Comparison of ENCODE assay signal across 33 cellular contexts in the genomic region with DNA sequence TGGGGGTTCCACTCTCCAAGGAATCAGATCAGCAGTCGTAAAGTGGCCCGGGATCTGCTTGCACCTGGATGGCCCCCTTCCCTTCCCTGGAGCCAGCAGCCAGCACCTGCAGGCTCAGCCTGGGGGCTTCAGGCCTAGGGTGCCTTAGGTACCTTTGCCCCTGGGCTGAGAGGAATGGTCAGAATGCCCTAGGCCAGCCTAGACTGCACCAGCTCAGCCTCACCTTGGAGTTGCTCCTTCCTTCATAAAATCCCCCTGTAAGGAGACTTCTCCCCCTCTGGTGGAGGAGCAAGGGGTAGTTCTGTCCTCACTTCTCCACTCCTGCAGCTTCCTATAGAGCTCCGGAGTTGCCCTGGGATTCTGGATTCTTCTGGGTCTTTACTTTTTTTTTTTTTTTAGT. TPM values are rescaled to one million over a fixed set of nuclear protein-coding genes. Genes with fewer than 3 reads are reported as not detected.
"Had no signal": no experiment of that assay in that cellular context is flagged by ENCODE, and none has a peak within 500 bp of the region (broad histone marks: within the 10 kb centered on the region; RNA-seq: fewer than 3 reads in every experiment).

No MANE protein-coding gene starts in this region.

- H3K4me3 Mint-ChIP-seq: activated CD4-positive, alpha-beta memory T cell treated with anti-CD3 and anti-CD28 coated beads, Interleukin-2, amount 10 ng/mL, durations not matched to agents 7 days and 5 days; activated CD4-positive, alpha-beta T cell treated with anti-CD3 and anti-CD28 coated beads, Interleukin-2, amount 10 ng/mL, durations not matched to agents 7 days and 5 days; activated T-cell treated with anti-CD3 and anti-CD28 coated beads, Interleukin-2, amount 50 U/mL, for 24 hours; effector memory CD8-positive, alpha-beta T cell; neural crest cell; T-helper 17 cell had no signal

- H3K27me3 ChIP-seq: right atrium auricular region had no signal

- H3K4me3 ChIP-seq: heart right ventricle, left ventricle myocardium inferior, right atrium auricular region, tibial nerve had no signal

- H3K27ac ChIP-seq: brain microvascular endothelial cell, heart right ventricle, left ventricle myocardium inferior, right atrium auricular region, tibial nerve had no signal

- DNase-seq: activated CD4-positive, alpha-beta memory T cell treated with anti-CD3 and anti-CD28 coated beads, Interleukin-2, amount 10 ng/mL, durations not matched to agents 7 days and 5 days; activated CD4-positive, alpha-beta T cell treated with anti-CD3 and anti-CD28 coated beads for 1 hour; activated CD4-positive, alpha-beta T cell treated with anti-CD3 and anti-CD28 coated beads, Interleukin-2, amount 10 ng/mL, durations not matched to agents 7 days and 5 days; activated CD8-positive, alpha-beta memory T cell treated with anti-CD3 and anti-CD28 coated beads, Interleukin-2, amount 50 U/mL, for 48 hours; activated gamma-delta T cell treated with Interleukin-2 at 50 U/mL for 16 hours; activated naive CD4-positive, alpha-beta T cell treated with anti-CD3 and anti-CD28 coated beads, Interleukin-2, amount 50 U/mL, for 16 hours; activated T-cell treated with anti-CD3 and anti-CD28 coated beads, Interleukin-2, amount 50 U/mL, for 24 hours; amniotic stem cell; brain microvascular endothelial cell; cortex of kidney; effector memory CD8-positive, alpha-beta T cell; foreskin melanocyte; heart right ventricle; left ventricle myocardium inferior; stimulated activated CD4-positive, alpha-beta T cell treated with anti-CD3 and anti-CD28 coated beads, Interleukin-15, amount 100 ng/mL, for 24 hours; stimulated activated CD4-positive, alpha-beta T cell treated with anti-CD3 and anti-CD28 coated beads, Interleukin-2, amount 100 ng/mL, for 24 hours; stimulated activated naive CD4-positive, alpha-beta T cell; T-helper 17 cell; T1000 had no signal

- H3K4me1 Mint-ChIP-seq: activated CD4-positive, alpha-beta memory T cell treated with anti-CD3 and anti-CD28 coated beads, Interleukin-2, amount 10 ng/mL, durations not matched to agents 7 days and 5 days; activated CD4-positive, alpha-beta T cell treated with anti-CD3 and anti-CD28 coated beads, Interleukin-2, amount 10 ng/mL, durations not matched to agents 7 days and 5 days; T-helper 17 cell had no signal

- H3K9me3 Mint-ChIP-seq: activated CD4-positive, alpha-beta memory T cell treated with anti-CD3 and anti-CD28 coated beads, Interleukin-2, amount 10 ng/mL, durations not matched to agents 7 days and 5 days; activated CD4-positive, alpha-beta T cell treated with anti-CD3 and anti-CD28 coated beads, Interleukin-2, amount 10 ng/mL, durations not matched to agents 7 days and 5 days; effector memory CD8-positive, alpha-beta T cell had no signal

- H3K36me3 ChIP-seq: brain microvascular endothelial cell, heart right ventricle, left ventricle myocardium inferior, right atrium auricular region, tibial nerve had no signal

- ATAC-seq: effector memory CD8-positive, alpha-beta T cell; heart right ventricle; T-helper 17 cell had no signal

- H3K4me1 ChIP-seq: heart right ventricle, left ventricle myocardium inferior, right atrium auricular region, tibial nerve had no signal

- H3K27ac Mint-ChIP-seq: activated CD4-positive, alpha-beta memory T cell treated with anti-CD3 and anti-CD28 coated beads, Interleukin-2, amount 10 ng/mL, durations not matched to agents 7 days and 5 days; activated CD4-positive, alpha-beta T cell treated with anti-CD3 and anti-CD28 coated beads, Interleukin-2, amount 10 ng/mL, durations not matched to agents 7 days and 5 days; activated T-cell treated with anti-CD3 and anti-CD28 coated beads, Interleukin-2, amount 50 U/mL, for 24 hours; T-helper 17 cell had no signal

RNA-seq across cellular contexts. Expression of a gene that starts 32.4 kb away (rescaled TPM):
- total RNA-seq: activated CD4-positive, alpha-beta memory T cell treated with anti-CD3 and anti-CD28 coated beads, Interleukin-2, amount 10 ng/mL, durations not matched to agents 7 days and 5 days; activated CD4-positive, alpha-beta T cell treated with anti-CD3 and anti-CD28 coated beads, Interleukin-2, amount 10 ng/mL, durations not matched to agents 7 days and 5 days; astrocyte; chondrocyte; endothelial cell of umbilical vein; glomerular endothelial cell; heart right ventricle; left ventricle myocardium inferior; lung microvascular endothelial cell; mucosa of gallbladder; omental fat pad; pulmonary artery endothelial cell; right atrium auricular region; T-helper 17 cell; temporal lobe; urinary bladder had no signal
- polyA plus RNA-seq: endothelial cell of umbilical vein, esophagus, heart right ventricle, urinary bladder had no signal
